Comparison of ENCODE assay signal across 2 cellular contexts in the genomic region with DNA sequence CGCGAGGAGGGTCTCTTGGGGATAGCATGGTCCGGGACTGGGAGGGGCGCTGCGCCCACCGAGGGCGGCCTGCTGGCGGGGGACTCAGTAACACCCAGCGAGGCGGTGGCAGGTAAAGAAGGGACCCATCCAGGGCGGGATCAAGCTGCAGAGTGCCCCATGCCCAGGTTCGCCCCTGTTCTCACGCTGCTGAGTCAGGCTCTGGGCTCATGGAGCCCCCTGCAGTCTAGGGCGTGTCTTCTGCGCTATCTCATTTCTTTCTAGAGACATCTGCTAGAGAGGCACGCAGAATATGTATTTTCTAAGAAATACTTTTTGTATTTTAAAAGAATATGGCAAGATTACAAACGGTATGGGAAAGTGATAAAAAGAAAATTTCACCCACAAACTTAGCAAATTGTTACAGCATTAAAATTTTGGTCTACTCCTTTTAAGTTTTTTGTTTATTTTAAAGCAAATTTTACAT.
TF ChIP-seq lines count a peak whose summit lies in the region.

No MANE protein-coding gene starts in this region.

TF ChIP-seq in SK-N-SH, 30 proteins besides CTCF, POLR2A, EP300 and RAD21:
- peak; percentile 32; the same call in 1 of the 2 replicates for TF ChIP-seq RCOR1 (IDR thresholded peaks at IDR 0.05; ENCODE audit: low read length)
- peak; percentile 82; the same call in 1 of the 2 replicates for TF ChIP-seq MXI1 (IDR thresholded peaks at IDR 0.05; ENCODE audit: low read depth, low read length)
- TF ChIP-seq SMC3 (IDR thresholded peaks at IDR 0.05; ENCODE audit: low read depth, low read length), result peak; percentile 32; the same call in 1 of the 2 replicates
- no peak for TF ChIP-seq GATA2 (CRISPR knock-in tag; IDR thresholded peaks at IDR 0.05)
- 0 out of 2 replicates have a peak, but pooled peaks have one; percentile 8 for TF ChIP-seq RFX5 (IDR thresholded peaks at IDR 0.05; ENCODE audit: low read length)

TF ChIP-seq in endothelial cell of umbilical vein, 7 proteins besides CTCF, POLR2A, EP300 and RAD21:
- TF ChIP-seq FOS (IDR thresholded peaks at IDR 0.05; ENCODE audit: borderline replicate concordance, insufficient read depth, low read length) (no peak), EZH2 (IDR thresholded peaks at IDR 0.05; ENCODE audit: borderline replicate concordance, low read depth, low read length, severe bottlenecking) (peak; percentile 24)
